In genomic region chr5:94745786-94746730, GRCh38 we compare ENCODE assay signal across 9 cellular contexts.
DNase-seq lines count a peak whose midpoint lies in the region; ATAC-seq and TF ChIP-seq lines count a peak whose summit lies in the region.
"Had no signal": no experiment of that assay in that cellular context is flagged by ENCODE, and none has a peak within 500 bp of the region (broad histone marks: within the 10 kb centered on the region; RNA-seq: fewer than 3 reads in every experiment).

No MANE protein-coding gene starts in this region.

- TF ChIP-seq POLR2A in breast epithelium (IDR thresholded peaks at IDR 0.05): no peak

- peak; percentile 23 for DNase-seq in MCF 10A (ENCODE audit: unreplicated experiment)
- no peak for DNase-seq in breast epithelium (ENCODE audit: low spot score in 2 of 2)
- peak; percentile 59 for DNase-seq in RWPE1 (ENCODE audit: low spot score)
- no peak for DNase-seq in mesenteric fat pad (ENCODE audit: low spot score)
- no peak for DNase-seq in hypothalamus (lab: John Stamatoyannopoulos, UW)
- DNase-seq in NCI-H69 (lab: John Stamatoyannopoulos, UW): no peak
- DNase-seq in NCI-H2196 (lab: John Stamatoyannopoulos, UW; ENCODE audit: unreplicated experiment): no peak
- DNase-seq: stimulated activated CD8-positive, alpha-beta memory T cell treated with anti-CD3 and anti-CD28 coated beads, Interleukin-4, amount 100 ng/mL, for 48 hours had no signal

- peaks cover under 1% of the 10 kb centered on the region for H3K36me3 Mint-ChIP-seq in MCF 10A (ENCODE audit: insufficient read depth, unreplicated experiment)

- TF ChIP-seq CTCF in MCF 10A (IDR thresholded peaks at IDR 0.05; ENCODE audit: unreplicated experiment) (no peak), breast epithelium (IDR thresholded peaks at IDR 0.05) (no peak), RWPE1 (conservative IDR thresholded peaks at IDR 0.05; ENCODE audit: low read depth) (no peak)

- H3K4me3 ChIP-seq in breast epithelium: no peak overlapping the region

- intact Hi-C loops in MCF 10A (cut with micrococcal nuclease) (no loop called here), breast epithelium (cut with DNase I; ENCODE audit: low total_unique reads) (no loop called here)

- peaks cover 6% of the 10 kb centered on the region for H3K4me1 Mint-ChIP-seq in MCF 10A (ENCODE audit: insufficient read depth, unreplicated experiment)

- peak; percentile 80 for ATAC-seq in HG03039 (IDR thresholded peaks at IDR 0.05; ENCODE audit: unreplicated experiment)

- H3K27me3 ChIP-seq in breast epithelium: no peaks in the 10 kb centered on the region

- H3K36me3 ChIP-seq in breast epithelium: no peaks in the 10 kb centered on the region

- H3K27ac ChIP-seq in breast epithelium: no peak overlapping the region
- H3K27ac ChIP-seq in RWPE1: no peak overlapping the region

- H3K27ac Mint-ChIP-seq in MCF 10A (ENCODE audit: low read depth, unreplicated experiment): no peak overlapping the region

- no peaks in the 10 kb centered on the region for H3K27me3 Mint-ChIP-seq in MCF 10A (ENCODE audit: insufficient read depth, unreplicated experiment)

- CTCF ChIA-PET in MCF 10A (lab: Yijun Ruan, JAX) (interaction anchor here (0.5 to 2.8 kb wide), 6 partner anchors 9 to 328 kb away, joined by 3 to 20 read pairs (median 4); partner anchors contain the start of genes KIAA0825 and SLF1), RWPE1 (lab: Yijun Ruan, JAX) (interaction anchor here (0.6 to 2.1 kb wide), 3 partner anchors 8 to 240 kb away, joined by 3 to 7 read pairs (median 4); no protein-coding TSS in a partner anchor)

- no peak overlapping the region for H3K4me3 Mint-ChIP-seq in MCF 10A (ENCODE audit: unreplicated experiment)

- H3K9me3 ChIP-seq in breast epithelium: no peaks in the 10 kb centered on the region

- H3K9me3 Mint-ChIP-seq in MCF 10A (ENCODE audit: unreplicated experiment): no peaks in the 10 kb centered on the region

- no peaks in the 10 kb centered on the region for H3K4me1 ChIP-seq in breast epithelium

- POLR2A ChIA-PET in MCF 10A (lab: Yijun Ruan, JAX) (no interaction called here), RWPE1 (lab: Yijun Ruan, JAX; ENCODE audit: low non-redundant PET) (no interaction called here)

- BruUV-seq in MCF 10A (replicated peaks; lab: Mats Ljungman, UMichigan): no TSS peak

Comparison
In these comparisons a context has a peak if more than half of its experiments do, and no peak if none do; other contexts are left out.
1. DNase-seq: peak in MCF 10A (single experiment) and RWPE1 (single experiment); none in breast epithelium (0 of 2), mesenteric fat pad (single experiment), hypothalamus (0 of 51), NCI-H69 (single experiment) and NCI-H2196 (single experiment).